Comparison of ENCODE assay signal across 1 cellular context in the genomic region with DNA sequence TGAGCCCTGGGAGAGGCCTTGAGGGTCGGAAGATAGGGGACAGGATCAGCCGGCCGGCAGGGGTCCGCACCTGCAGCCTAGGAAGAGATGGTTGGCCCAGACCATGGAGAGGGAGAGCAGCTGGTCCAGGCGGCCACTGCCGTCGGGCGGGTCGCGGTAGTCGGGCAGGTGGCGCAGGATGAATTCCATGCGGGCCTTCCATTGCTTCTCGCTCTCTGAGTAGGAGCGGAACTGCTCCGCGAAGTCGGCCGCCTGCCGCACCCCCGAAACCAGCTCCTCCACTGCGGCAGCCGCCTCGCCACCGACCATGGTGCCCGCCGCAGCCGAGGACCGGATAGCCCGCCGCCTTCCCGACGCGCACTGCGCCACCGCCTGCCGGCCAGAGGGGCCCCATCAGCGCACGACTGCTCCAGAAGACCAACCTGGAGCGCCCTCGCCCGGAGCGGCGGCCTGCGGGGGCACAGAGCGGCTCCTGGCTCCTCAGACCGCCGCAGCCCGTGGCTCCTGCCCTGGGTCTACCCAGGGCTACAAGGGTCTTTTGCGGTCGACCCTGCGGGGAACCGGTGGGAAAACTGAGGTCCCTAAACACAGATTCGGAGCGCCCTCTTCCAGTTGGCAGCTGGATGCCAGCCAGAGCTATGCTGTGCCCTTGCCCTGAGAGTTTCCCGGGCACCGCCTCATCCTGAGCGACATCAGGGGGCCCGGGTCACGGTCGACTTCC.
A peak's percentile ranks its signal among the peaks of the same experiment; 100 is the strongest.
TF ChIP-seq lines count a peak whose summit lies in the region.

Gene CDKN2AIPNL, minus strand, starts transcription at position 336 of the 721 bp plus-strand sequence. Its CDS starts 27 bp downstream, at position 309.

TF ChIP-seq in K562, 482 proteins besides CTCF, POLR2A, EP300 and RAD21 (continued from another document and continues in another):
- TF ChIP-seq, protein P1, sequence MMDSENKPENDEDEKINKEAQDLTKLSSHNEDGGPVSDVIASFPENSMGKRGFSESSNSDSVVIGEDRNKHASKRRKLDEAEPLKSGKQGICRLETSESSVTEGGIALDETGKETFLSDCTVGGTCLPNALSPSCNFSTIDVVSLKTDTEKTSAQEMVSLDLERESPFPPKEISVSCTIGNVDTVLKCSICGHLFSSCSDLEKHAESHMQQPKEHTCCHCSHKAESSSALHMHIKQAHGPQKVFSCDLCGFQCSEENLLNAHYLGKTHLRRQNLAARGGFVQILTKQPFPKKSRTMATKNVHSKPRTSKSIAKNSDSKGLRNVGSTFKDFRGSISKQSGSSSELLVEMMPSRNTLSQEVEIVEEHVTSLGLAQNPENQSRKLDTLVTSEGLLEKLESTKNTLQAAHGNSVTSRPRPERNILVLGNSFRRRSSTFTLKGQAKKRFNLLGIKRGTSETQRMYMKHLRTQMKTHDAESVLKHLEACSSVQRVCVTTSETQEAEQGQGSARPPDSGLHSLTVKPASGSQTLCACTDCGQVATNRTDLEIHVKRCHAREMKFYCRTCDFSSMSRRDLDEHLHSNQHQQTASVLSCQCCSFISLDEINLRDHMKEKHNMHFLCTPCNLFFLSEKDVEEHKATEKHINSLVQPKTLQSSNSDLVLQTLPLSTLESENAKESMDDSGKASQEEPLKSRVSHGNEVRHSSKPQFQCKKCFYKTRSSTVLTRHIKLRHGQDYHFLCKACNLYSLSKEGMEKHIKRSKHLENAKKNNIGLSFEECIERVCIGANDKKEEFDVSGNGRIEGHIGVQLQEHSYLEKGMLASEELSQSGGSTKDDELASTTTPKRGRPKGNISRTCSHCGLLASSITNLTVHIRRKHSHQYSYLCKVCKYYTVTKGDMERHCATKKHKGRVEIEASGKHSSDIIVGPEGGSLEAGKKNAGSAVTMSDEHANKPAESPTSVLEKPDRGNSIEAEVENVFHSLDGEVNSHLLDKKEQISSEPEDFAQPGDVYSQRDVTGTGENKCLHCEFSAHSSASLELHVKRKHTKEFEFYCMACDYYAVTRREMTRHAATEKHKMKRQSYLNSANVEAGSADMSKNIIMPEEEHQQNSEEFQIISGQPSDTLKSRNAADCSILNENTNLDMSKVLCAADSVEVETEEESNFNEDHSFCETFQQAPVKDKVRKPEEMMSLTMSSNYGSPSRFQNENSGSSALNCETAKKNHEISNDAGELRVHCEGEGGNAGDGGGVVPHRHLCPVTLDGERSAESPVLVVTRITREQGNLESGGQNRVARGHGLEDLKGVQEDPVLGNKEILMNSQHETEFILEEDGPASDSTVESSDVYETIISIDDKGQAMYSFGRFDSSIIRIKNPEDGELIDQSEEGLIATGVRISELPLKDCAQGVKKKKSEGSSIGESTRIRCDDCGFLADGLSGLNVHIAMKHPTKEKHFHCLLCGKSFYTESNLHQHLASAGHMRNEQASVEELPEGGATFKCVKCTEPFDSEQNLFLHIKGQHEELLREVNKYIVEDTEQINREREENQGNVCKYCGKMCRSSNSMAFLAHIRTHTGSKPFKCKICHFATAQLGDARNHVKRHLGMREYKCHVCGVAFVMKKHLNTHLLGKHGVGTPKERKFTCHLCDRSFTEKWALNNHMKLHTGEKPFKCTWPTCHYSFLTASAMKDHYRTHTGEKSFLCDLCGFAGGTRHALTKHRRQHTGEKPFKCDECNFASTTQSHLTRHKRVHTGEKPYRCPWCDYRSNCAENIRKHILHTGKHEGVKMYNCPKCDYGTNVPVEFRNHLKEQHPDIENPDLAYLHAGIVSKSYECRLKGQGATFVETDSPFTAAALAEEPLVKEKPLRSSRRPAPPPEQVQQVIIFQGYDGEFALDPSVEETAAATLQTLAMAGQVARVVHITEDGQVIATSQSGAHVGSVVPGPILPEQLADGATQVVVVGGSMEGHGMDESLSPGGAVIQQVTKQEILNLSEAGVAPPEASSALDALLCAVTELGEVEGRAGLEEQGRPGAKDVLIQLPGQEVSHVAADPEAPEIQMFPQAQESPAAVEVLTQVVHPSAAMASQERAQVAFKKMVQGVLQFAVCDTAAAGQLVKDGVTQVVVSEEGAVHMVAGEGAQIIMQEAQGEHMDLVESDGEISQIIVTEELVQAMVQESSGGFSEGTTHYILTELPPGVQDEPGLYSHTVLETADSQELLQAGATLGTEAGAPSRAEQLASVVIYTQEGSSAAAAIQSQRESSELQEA (IDR thresholded peaks at IDR 0.05; ENCODE audit: low read depth), result no peak
- peak; percentile 70 for TF ChIP-seq EGR1 (conservative IDR thresholded peaks at IDR 0.05)
- TF ChIP-seq ELF1 (tag; IDR thresholded peaks at IDR 0.05), result peak; percentile 32; the same call in 1 of the 2 replicates
- no peak for TF ChIP-seq BMI1 (IDR thresholded peaks at IDR 0.05; ENCODE audit: low read length)
- TF ChIP-seq, protein P2, sequence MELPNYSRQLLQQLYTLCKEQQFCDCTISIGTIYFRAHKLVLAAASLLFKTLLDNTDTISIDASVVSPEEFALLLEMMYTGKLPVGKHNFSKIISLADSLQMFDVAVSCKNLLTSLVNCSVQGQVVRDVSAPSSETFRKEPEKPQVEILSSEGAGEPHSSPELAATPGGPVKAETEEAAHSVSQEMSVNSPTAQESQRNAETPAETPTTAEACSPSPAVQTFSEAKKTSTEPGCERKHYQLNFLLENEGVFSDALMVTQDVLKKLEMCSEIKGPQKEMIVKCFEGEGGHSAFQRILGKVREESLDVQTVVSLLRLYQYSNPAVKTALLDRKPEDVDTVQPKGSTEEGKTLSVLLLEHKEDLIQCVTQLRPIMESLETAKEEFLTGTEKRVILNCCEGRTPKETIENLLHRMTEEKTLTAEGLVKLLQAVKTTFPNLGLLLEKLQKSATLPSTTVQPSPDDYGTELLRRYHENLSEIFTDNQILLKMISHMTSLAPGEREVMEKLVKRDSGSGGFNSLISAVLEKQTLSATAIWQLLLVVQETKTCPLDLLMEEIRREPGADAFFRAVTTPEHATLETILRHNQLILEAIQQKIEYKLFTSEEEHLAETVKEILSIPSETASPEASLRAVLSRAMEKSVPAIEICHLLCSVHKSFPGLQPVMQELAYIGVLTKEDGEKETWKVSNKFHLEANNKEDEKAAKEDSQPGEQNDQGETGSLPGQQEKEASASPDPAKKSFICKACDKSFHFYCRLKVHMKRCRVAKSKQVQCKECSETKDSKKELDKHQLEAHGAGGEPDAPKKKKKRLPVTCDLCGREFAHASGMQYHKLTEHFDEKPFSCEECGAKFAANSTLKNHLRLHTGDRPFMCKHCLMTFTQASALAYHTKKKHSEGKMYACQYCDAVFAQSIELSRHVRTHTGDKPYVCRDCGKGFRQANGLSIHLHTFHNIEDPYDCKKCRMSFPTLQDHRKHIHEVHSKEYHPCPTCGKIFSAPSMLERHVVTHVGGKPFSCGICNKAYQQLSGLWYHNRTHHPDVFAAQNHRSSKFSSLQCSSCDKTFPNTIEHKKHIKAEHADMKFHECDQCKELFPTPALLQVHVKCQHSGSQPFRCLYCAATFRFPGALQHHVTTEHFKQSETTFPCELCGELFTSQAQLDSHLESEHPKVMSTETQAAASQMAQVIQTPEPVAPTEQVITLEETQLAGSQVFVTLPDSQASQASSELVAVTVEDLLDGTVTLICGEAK (IDR thresholded peaks at IDR 0.05), result peak; percentile 34; the same call in 1 of the 2 replicates
- TF ChIP-seq, protein P2 (CRISPR knock-in tag; IDR thresholded peaks at IDR 0.05), result no peak
- peak; percentile 84 for TF ChIP-seq U2AF1 (optimal IDR thresholded peaks at IDR 0.05; ENCODE audit: low read depth, low read length)
- TF ChIP-seq NR2C1 (IDR thresholded peaks at IDR 0.05), result no peak
- peak; percentile 11 for TF ChIP-seq NR2C1 (tag; IDR thresholded peaks at IDR 0.05)
- TF ChIP-seq FOXM1 (IDR thresholded peaks at IDR 0.05; ENCODE audit: low read depth), result no peak
- no peak for TF ChIP-seq FOXM1 (CRISPR knock-in tag; IDR thresholded peaks at IDR 0.05; ENCODE audit: low read depth)
- TF ChIP-seq PHF20 (IDR thresholded peaks at IDR 0.05; ENCODE audit: partially characterized antibody), result peak; percentile 90
- peak; percentile 13 to 79; a peak in 1 of 4 replicates for TF ChIP-seq TEAD1 (CRISPR knock-in tag; IDR thresholded peaks at IDR 0.05)
- TF ChIP-seq ETV6 (IDR thresholded peaks at IDR 0.05; ENCODE audit: borderline replicate concordance in 1 of 2, low read depth in 2 of 2, low read length in 1 of 2), result 0 out of 4 replicates have a peak, but pooled peaks of 1 of the 2 experiments have one; percentile 50
- peak; percentile 40; the same call in 1 of the 2 replicates for TF ChIP-seq ETV6 (CRISPR knock-in tag; IDR thresholded peaks at IDR 0.05; ENCODE audit: borderline replicate concordance)
- peak; percentile 98 for TF ChIP-seq GTF2E2 (tag; IDR thresholded peaks at IDR 0.05)
- TF ChIP-seq MBD2 (IDR thresholded peaks at IDR 0.05; ENCODE audit: borderline replicate concordance, low read depth), result peak; percentile 54; the same call in 1 of the 2 replicates
- peak; percentile 75; the same call in 1 of the 2 replicates for TF ChIP-seq GATAD2A (IDR thresholded peaks at IDR 0.05)
- peak; percentile 80 for TF ChIP-seq SP1 (CRISPR knock-in tag; IDR thresholded peaks at IDR 0.05)
- TF ChIP-seq CSDE1 (IDR thresholded peaks at IDR 0.05), result no peak
- TF ChIP-seq HNRNPLL (IDR thresholded peaks at IDR 0.05; ENCODE audit: low read depth, low read length, poor library complexity, severe bottlenecking), result peak; percentile 60
- TF ChIP-seq, protein P3, sequence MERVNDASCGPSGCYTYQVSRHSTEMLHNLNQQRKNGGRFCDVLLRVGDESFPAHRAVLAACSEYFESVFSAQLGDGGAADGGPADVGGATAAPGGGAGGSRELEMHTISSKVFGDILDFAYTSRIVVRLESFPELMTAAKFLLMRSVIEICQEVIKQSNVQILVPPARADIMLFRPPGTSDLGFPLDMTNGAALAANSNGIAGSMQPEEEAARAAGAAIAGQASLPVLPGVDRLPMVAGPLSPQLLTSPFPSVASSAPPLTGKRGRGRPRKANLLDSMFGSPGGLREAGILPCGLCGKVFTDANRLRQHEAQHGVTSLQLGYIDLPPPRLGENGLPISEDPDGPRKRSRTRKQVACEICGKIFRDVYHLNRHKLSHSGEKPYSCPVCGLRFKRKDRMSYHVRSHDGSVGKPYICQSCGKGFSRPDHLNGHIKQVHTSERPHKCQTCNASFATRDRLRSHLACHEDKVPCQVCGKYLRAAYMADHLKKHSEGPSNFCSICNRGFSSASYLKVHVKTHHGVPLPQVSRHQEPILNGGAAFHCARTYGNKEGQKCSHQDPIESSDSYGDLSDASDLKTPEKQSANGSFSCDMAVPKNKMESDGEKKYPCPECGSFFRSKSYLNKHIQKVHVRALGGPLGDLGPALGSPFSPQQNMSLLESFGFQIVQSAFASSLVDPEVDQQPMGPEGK (CRISPR knock-in tag; IDR thresholded peaks at IDR 0.05; ENCODE audit: borderline replicate concordance), result no peak
- 0 out of 2 replicates have a peak, but pooled peaks have one; percentile 69 for TF ChIP-seq ETV5 (CRISPR knock-in tag; IDR thresholded peaks at IDR 0.05; ENCODE audit: low read depth)
- peak; percentile 58; the same call in 1 of the 2 replicates for TF ChIP-seq CHAMP1 (IDR thresholded peaks at IDR 0.05)
- peak; percentile 66 for TF ChIP-seq POLR2H (tag; IDR thresholded peaks at IDR 0.05; ENCODE audit: low read depth)
- TF ChIP-seq, protein P4, sequence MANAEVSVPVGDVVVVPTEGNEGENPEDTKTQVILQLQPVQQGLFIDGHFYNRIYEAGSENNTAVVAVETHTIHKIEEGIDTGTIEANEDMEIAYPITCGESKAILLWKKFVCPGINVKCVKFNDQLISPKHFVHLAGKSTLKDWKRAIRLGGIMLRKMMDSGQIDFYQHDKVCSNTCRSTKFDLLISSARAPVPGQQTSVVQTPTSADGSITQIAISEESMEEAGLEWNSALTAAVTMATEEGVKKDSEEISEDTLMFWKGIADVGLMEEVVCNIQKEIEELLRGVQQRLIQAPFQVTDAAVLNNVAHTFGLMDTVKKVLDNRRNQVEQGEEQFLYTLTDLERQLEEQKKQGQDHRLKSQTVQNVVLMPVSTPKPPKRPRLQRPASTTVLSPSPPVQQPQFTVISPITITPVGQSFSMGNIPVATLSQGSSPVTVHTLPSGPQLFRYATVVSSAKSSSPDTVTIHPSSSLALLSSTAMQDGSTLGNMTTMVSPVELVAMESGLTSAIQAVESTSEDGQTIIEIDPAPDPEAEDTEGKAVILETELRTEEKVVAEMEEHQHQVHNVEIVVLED (CRISPR knock-in tag; IDR thresholded peaks at IDR 0.05), result peak; percentile 64
- TF ChIP-seq PML (IDR thresholded peaks at IDR 0.05; ENCODE audit: low read length), result peak; percentile 48; the same call in 1 of the 2 replicates
- TF ChIP-seq RBFOX2 (IDR thresholded peaks at IDR 0.05; ENCODE audit: low read depth, low read length), result peak; percentile 96
